In the genomic region with DNA sequence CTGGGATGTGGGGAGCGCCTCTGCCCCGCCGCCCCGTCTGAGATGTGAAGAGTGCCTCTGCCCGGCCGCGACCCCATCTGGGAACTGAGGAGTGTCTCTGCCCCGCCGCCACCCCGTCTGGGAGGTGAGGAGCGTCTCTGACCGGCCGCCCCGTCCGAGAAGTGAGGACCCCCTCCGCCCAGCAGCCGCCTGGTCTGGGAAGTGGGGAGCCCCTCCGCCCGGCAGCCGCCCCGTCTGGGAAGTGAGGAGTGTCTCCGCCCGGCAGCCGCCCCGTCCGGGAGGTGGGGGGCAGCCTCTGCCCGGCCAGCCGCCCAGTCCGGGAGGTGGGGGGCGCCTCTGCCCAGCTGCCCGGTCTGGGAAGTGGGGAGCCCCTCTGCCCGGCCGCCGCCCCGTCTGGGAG, we compare ENCODE assay signal across 7 cellular contexts. TPM values are rescaled to one million over a fixed set of nuclear protein-coding genes. Genes with fewer than 3 reads are reported as not detected.
"Had no signal": no experiment of that assay in that cellular context is flagged by ENCODE, and none has a peak within 500 bp of the region (broad histone marks: within the 10 kb centered on the region; RNA-seq: fewer than 3 reads in every experiment).

No MANE protein-coding gene starts in this region.

RNA-seq across cellular contexts. Expression of gene GPX6, which starts 13.5 kb away (rescaled TPM):
- total RNA-seq: GM23248, GM23338, H1, H4, H7, H9, HFFc6 had no signal
- polyA plus RNA-seq: GM23248, GM23338, H1 had no signal

RNA-seq across cellular contexts. Expression of gene GPX5, which starts 23.5 kb away (rescaled TPM):
- total RNA-seq: GM23248, GM23338, H1, H4, H7, H9, HFFc6 had no signal
- polyA plus RNA-seq: GM23248, GM23338 had no signal
